ENCODE assay signal across 9 cellular contexts in genomic region chr13:24709186-24709913, GRCh38. TPM values are rescaled to one million over a fixed set of nuclear protein-coding genes. Genes with fewer than 3 reads are reported as not detected.
DNase-seq lines count a peak whose midpoint lies in the region; ATAC-seq lines count a peak whose summit lies in the region.
"Had no signal": no experiment of that assay in that cellular context is flagged by ENCODE, and none has a peak within 500 bp of the region (broad histone marks: within the 10 kb centered on the region; RNA-seq: fewer than 3 reads in every experiment).

No MANE protein-coding gene starts in this region.

- in situ Hi-C loops in KBM-7 (cut with MboI; ENCODE audit: low pct_unique_long_range_greater_than_20kb, low sequenced_read_pairs) = no loop called here

- peak overlapping the region; percentile 73 to 86 for H3K4me3 Mint-ChIP-seq in activated T-cell treated with anti-CD3 and anti-CD28 coated beads, Interleukin-2, amount 50 U/mL, for 72 hours

- no peak overlapping the region for H3K27ac Mint-ChIP-seq in activated T-cell treated with anti-CD3 and anti-CD28 coated beads, Interleukin-2, amount 50 U/mL, for 72 hours

- ATAC-seq in GM19395 (IDR thresholded peaks at IDR 0.05; ENCODE audit: unreplicated experiment) (peak; percentile 92), HG02970 (IDR thresholded peaks at IDR 0.05; ENCODE audit: low FRiP score, unreplicated experiment) (no peak)
- peak; percentile 98 for ATAC-seq in activated T-cell treated with anti-CD3 and anti-CD28 coated beads, Interleukin-2, amount 50 U/mL, for 72 hours (replicated peaks in 1 of 2)

- H3K9me3 Mint-ChIP-seq in activated T-cell treated with anti-CD3 and anti-CD28 coated beads, Interleukin-2, amount 50 U/mL, for 72 hours = no peaks in the 10 kb centered on the region

- DNase-seq in KBM-7 = peak; percentile 41
- DNase-seq in activated T-cell treated with anti-CD3 and anti-CD28 coated beads, Interleukin-2, amount 50 U/mL, for 72 hours = peak; percentile 76 to 80
- DNase-seq in stimulated activated CD4-positive, alpha-beta T cell treated with anti-CD3 and anti-CD28 coated beads, TNF-alpha, amount 100 ng/mL, for 48 hours (ENCODE audit: low read depth in 3 of 3) = peak; percentile 28 to 43 (median 32)
- DNase-seq in NCI-H2227 treated with DMSO at 0.1 percent for 48 hours (lab: John Stamatoyannopoulos, UW) = no peak
- no peak for DNase-seq in DMS53 treated with DMSO at 0.1 percent for 48 hours (lab: John Stamatoyannopoulos, UW; ENCODE audit: unreplicated experiment)
- no peak for DNase-seq in DMS79 (lab: John Stamatoyannopoulos, UW)

- H3K27me3 Mint-ChIP-seq in activated T-cell treated with anti-CD3 and anti-CD28 coated beads, Interleukin-2, amount 50 U/mL, for 72 hours (ENCODE audit: low read depth) = no peaks in the 10 kb centered on the region

- no peaks in the 10 kb centered on the region for H3K36me3 Mint-ChIP-seq in activated T-cell treated with anti-CD3 and anti-CD28 coated beads, Interleukin-2, amount 50 U/mL, for 72 hours (ENCODE audit: insufficient read depth in 2 of 2)

- H3K4me1 Mint-ChIP-seq in activated T-cell treated with anti-CD3 and anti-CD28 coated beads, Interleukin-2, amount 50 U/mL, for 72 hours (ENCODE audit: low read depth) = peaks cover 23% of the 10 kb centered on the region

RNA-seq across cellular contexts. Expression of gene ATP12A, which starts 29.1 kb away (rescaled TPM):
- under 1 TPM; 0.05 to 0.32 TPM for total RNA-seq in activated T-cell treated with anti-CD3 and anti-CD28 coated beads, Interleukin-2, amount 50 U/mL, for 72 hours
- total RNA-seq: fibroblast of lung had no signal

RNA-seq across cellular contexts. Expression of gene RNF17, which starts 54.6 kb away (rescaled TPM):
- total RNA-seq in activated T-cell treated with anti-CD3 and anti-CD28 coated beads, Interleukin-2, amount 50 U/mL, for 72 hours = under 1 TPM in 1 of 2 donors, not detected in 1; 0.65 TPM
- total RNA-seq: fibroblast of lung had no signal

Comparison
In these comparisons a context has a peak if more than half of its experiments do, and no peak if none do; other contexts are left out.
1. DNase-seq: peak in KBM-7 (single experiment), activated T-cell treated with anti-CD3 and anti-CD28 coated beads, Interleukin-2, amount 50 U/mL, for 72 hours (2 of 2) and stimulated activated CD4-positive, alpha-beta T cell treated with anti-CD3 and anti-CD28 coated beads, TNF-alpha, amount 100 ng/mL, for 48 hours (3 of 3); none in NCI-H2227 treated with DMSO at 0.1 percent for 48 hours (single experiment), DMS53 treated with DMSO at 0.1 percent for 48 hours (single experiment) and DMS79 (single experiment).